ENCODE assay signal across 10 cellular contexts in the genomic region with DNA sequence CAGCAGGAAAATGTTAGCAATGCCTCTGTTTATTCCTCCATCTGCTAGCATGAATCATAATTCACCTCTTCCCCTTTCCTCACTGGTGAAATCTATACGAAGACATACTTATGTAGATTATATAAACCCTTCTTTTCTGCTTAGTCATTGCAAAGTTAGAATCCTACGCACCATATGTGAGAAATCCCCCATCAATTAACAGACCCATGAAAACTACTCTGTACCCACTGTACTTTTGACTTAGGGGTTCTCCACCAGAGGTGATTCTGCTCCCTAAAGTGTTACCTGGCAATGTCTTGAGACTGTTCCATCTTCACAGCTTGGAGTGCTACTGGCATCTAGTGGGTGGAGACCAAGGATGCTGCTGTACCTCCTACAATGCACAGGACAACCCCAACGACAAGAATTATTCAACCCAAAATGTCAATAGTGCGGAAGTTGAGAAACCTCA. TPM values are rescaled to one million over a fixed set of nuclear protein-coding genes. Genes with fewer than 3 reads are reported as not detected.
DNase-seq lines count a peak whose midpoint lies in the region; ATAC-seq, FAIRE-seq and TF ChIP-seq lines count a peak whose summit lies in the region.
"Had no signal": no experiment of that assay in that cellular context is flagged by ENCODE, and none has a peak within 500 bp of the region (broad histone marks: within the 10 kb centered on the region; RNA-seq: fewer than 3 reads in every experiment).

No MANE protein-coding gene starts in this region.

- CTCF ChIA-PET in activated CD8-positive, alpha-beta T cell treated with anti-CD3 and anti-CD28 coated beads for 36 hours (lab: Charles Lee) = no interaction called here
- CTCF ChIA-PET in activated CD8-positive, alpha-beta T cell treated with anti-CD3 and anti-CD28 coated beads, Interleukin-2, amount 10 ng/mL, durations not matched to agents 7 days and 5 days (lab: Charles Lee) = interaction anchor here (0.6 kb wide), 1 partner anchor 1174 kb away, joined by 3 read pairs; no protein-coding TSS in a partner anchor
- CTCF ChIA-PET in endothelial cell of umbilical vein (lab: Charles Lee) = interaction anchor here (1.7 to 1.8 kb wide), 3 partner anchors 10 to 708 kb away, joined by 6 to 12 read pairs (median 10); no protein-coding TSS in a partner anchor

- H3K27me3 Mint-ChIP-seq in activated CD8-positive, alpha-beta T cell treated with anti-CD3 and anti-CD28 coated beads for 36 hours = peaks cover 1% of the 10 kb centered on the region
- H3K27me3 Mint-ChIP-seq in activated CD8-positive, alpha-beta T cell treated with anti-CD3 and anti-CD28 coated beads, Interleukin-2, amount 10 ng/mL, durations not matched to agents 7 days and 5 days (ENCODE audit: low read depth) = no peaks in the 10 kb centered on the region
- H3K27me3 Mint-ChIP-seq: activated CD4-positive, alpha-beta memory T cell treated with anti-CD3 and anti-CD28 coated beads, Interleukin-2, amount 10 ng/mL, durations not matched to agents 7 days and 5 days had no signal

- no peaks in the 10 kb centered on the region for H3K4me1 Mint-ChIP-seq in activated CD8-positive, alpha-beta T cell treated with anti-CD3 and anti-CD28 coated beads for 36 hours (ENCODE audit: low read depth)
- H3K4me1 Mint-ChIP-seq in activated CD8-positive, alpha-beta T cell treated with anti-CD3 and anti-CD28 coated beads, Interleukin-2, amount 10 ng/mL, durations not matched to agents 7 days and 5 days (ENCODE audit: low read depth) = no peaks in the 10 kb centered on the region
- H3K4me1 Mint-ChIP-seq: activated CD4-positive, alpha-beta memory T cell treated with anti-CD3 and anti-CD28 coated beads, Interleukin-2, amount 10 ng/mL, durations not matched to agents 7 days and 5 days had no signal

- H3K36me3 ChIP-seq in endothelial cell of umbilical vein (ENCODE audit: control insufficient read depth in 2 of 2, extremely low read depth in 1 of 2, insufficient read depth in 2 of 2, low read length in 2 of 2) = no peaks in the 10 kb centered on the region

- dilution Hi-C loops in endothelial cell of umbilical vein (cut with MboI; ENCODE audit: extremely low pct_ligation_motif_present, low sequenced_read_pairs) = no loop called here

- H4K20me1 ChIP-seq in endothelial cell of umbilical vein (replicated peaks; ENCODE audit: control insufficient read depth, extremely low read depth, insufficient read depth, low read length) = no peaks in the 10 kb centered on the region

- intact Hi-C loops in activated CD8-positive, alpha-beta T cell treated with anti-CD3 and anti-CD28 coated beads for 36 hours (cut with micrococcal nuclease) = no loop called here
- intact Hi-C loops in endothelial cell of umbilical vein (cut with micrococcal nuclease) (no loop called here), left colon (cut with DNase I, micrococcal nuclease) (no loop called here)

- POLR2A ChIA-PET in activated CD8-positive, alpha-beta T cell treated with anti-CD3 and anti-CD28 coated beads for 36 hours (lab: Charles Lee) = no interaction called here
- POLR2A ChIA-PET in activated CD8-positive, alpha-beta T cell treated with anti-CD3 and anti-CD28 coated beads, Interleukin-2, amount 10 ng/mL, durations not matched to agents 7 days and 5 days (lab: Charles Lee) = no interaction called here
- POLR2A ChIA-PET in endothelial cell of umbilical vein (lab: Charles Lee) = no interaction called here

- no peaks in the 10 kb centered on the region for H3K9me3 ChIP-seq in endothelial cell of umbilical vein (replicated peaks; ENCODE audit: control insufficient read depth, insufficient read depth, low read length)

- no peak for TF ChIP-seq CTCF in activated CD8-positive, alpha-beta T cell treated with anti-CD3 and anti-CD28 coated beads for 36 hours (IDR thresholded peaks at IDR 0.05)
- peak in 1 of 2 donors; percentile 6 for TF ChIP-seq CTCF in endothelial cell of umbilical vein (IDR thresholded peaks at IDR 0.05; ENCODE audit: extremely low read depth in 1 of 2, insufficient read depth in 1 of 2, low read depth in 1 of 2, low read length in 2 of 2)

- no peaks in the 10 kb centered on the region for H3K4me1 ChIP-seq in endothelial cell of umbilical vein (ENCODE audit: control insufficient read depth, extremely low read depth, insufficient read depth, low read length)

- no peak overlapping the region for H3K4me3 Mint-ChIP-seq in activated CD8-positive, alpha-beta T cell treated with anti-CD3 and anti-CD28 coated beads for 36 hours
- H3K4me3 Mint-ChIP-seq in activated CD8-positive, alpha-beta T cell treated with anti-CD3 and anti-CD28 coated beads, Interleukin-2, amount 10 ng/mL, durations not matched to agents 7 days and 5 days = no peak overlapping the region
- H3K4me3 Mint-ChIP-seq: activated CD4-positive, alpha-beta memory T cell treated with anti-CD3 and anti-CD28 coated beads, Interleukin-2, amount 10 ng/mL, durations not matched to agents 7 days and 5 days had no signal

- peak; percentile 17 for ATAC-seq in activated CD8-positive, alpha-beta T cell treated with anti-CD3 and anti-CD28 coated beads for 36 hours
- no peak for ATAC-seq in activated CD8-positive, alpha-beta T cell treated with anti-CD3 and anti-CD28 coated beads, Interleukin-2, amount 10 ng/mL, durations not matched to agents 7 days and 5 days
- ATAC-seq in GM21717 (IDR thresholded peaks at IDR 0.05; ENCODE audit: unreplicated experiment) = no peak
- no peak for ATAC-seq in left colon
- ATAC-seq in HG02884 (IDR thresholded peaks at IDR 0.05; ENCODE audit: unreplicated experiment) = no peak

- FAIRE-seq in endothelial cell of umbilical vein (lab: Jason Lieb, UNC) = no peak

- no peak overlapping the region for H2AFZ ChIP-seq in endothelial cell of umbilical vein (ENCODE audit: low read depth, low read length)

- H3K4me3 ChIP-seq in endothelial cell of umbilical vein (replicated peaks in 1 of 3; ENCODE audit: insufficient read depth in 1 of 3, low read depth in 1 of 3, low read length in 3 of 3) = no peak overlapping the region

- H3K79me2 ChIP-seq in endothelial cell of umbilical vein (ENCODE audit: control insufficient read depth, insufficient read depth, low read length) = no peaks in the 10 kb centered on the region

- no peak overlapping the region for H3K4me2 ChIP-seq in endothelial cell of umbilical vein (ENCODE audit: insufficient read depth, low read length)

- peaks cover 1% of the 10 kb centered on the region for H3K9me3 Mint-ChIP-seq in activated CD8-positive, alpha-beta T cell treated with anti-CD3 and anti-CD28 coated beads for 36 hours
- H3K9me3 Mint-ChIP-seq in activated CD8-positive, alpha-beta T cell treated with anti-CD3 and anti-CD28 coated beads, Interleukin-2, amount 10 ng/mL, durations not matched to agents 7 days and 5 days (ENCODE audit: insufficient read depth) = peaks cover 9% of the 10 kb centered on the region
- H3K9me3 Mint-ChIP-seq: activated CD4-positive, alpha-beta memory T cell treated with anti-CD3 and anti-CD28 coated beads, Interleukin-2, amount 10 ng/mL, durations not matched to agents 7 days and 5 days had no signal

- H3K27ac ChIP-seq in endothelial cell of umbilical vein (ENCODE audit: insufficient read depth, low read depth, low read length) = no peak overlapping the region

- BruUV-seq in endothelial cell of umbilical vein (replicated peaks; lab: Mats Ljungman, UMichigan) = no TSS peak

- no peaks in the 10 kb centered on the region for H3K9me1 ChIP-seq in endothelial cell of umbilical vein (replicated peaks; ENCODE audit: control insufficient read depth, extremely low read depth, insufficient read depth, low read length)

- no peak for DNase-seq in activated CD8-positive, alpha-beta T cell treated with anti-CD3 and anti-CD28 coated beads for 36 hours
- DNase-seq in activated CD8-positive, alpha-beta T cell treated with anti-CD3 and anti-CD28 coated beads, Interleukin-2, amount 10 ng/mL, durations not matched to agents 7 days and 5 days = no peak
- DNase-seq in NCI-H82 treated with DMSO at 0.1 percent for 48 hours (lab: John Stamatoyannopoulos, UW; ENCODE audit: unreplicated experiment) = peak; percentile 49
- DNase-seq in endothelial cell of umbilical vein (ENCODE audit: low read depth, low spot score) = peak; percentile 28
- DNase-seq in superior temporal gyrus (ENCODE audit: extremely low spot score) = peak; percentile 59
- no peak for DNase-seq in left colon
- DNase-seq: activated CD4-positive, alpha-beta memory T cell treated with anti-CD3 and anti-CD28 coated beads, Interleukin-2, amount 10 ng/mL, durations not matched to agents 7 days and 5 days; NCI-H187 had no signal

- TF ChIP-seq POLR2A in endothelial cell of umbilical vein (IDR thresholded peaks at IDR 0.05; ENCODE audit: low read depth, low read length) = no peak

- H3K27me3 ChIP-seq in endothelial cell of umbilical vein (ENCODE audit: control insufficient read depth in 2 of 2, insufficient read depth in 2 of 2, low read length in 2 of 2) = no peaks in the 10 kb centered on the region

- no peak overlapping the region for H3K27ac Mint-ChIP-seq in activated CD8-positive, alpha-beta T cell treated with anti-CD3 and anti-CD28 coated beads for 36 hours
- no peak overlapping the region for H3K27ac Mint-ChIP-seq in activated CD8-positive, alpha-beta T cell treated with anti-CD3 and anti-CD28 coated beads, Interleukin-2, amount 10 ng/mL, durations not matched to agents 7 days and 5 days
- H3K27ac Mint-ChIP-seq: activated CD4-positive, alpha-beta memory T cell treated with anti-CD3 and anti-CD28 coated beads, Interleukin-2, amount 10 ng/mL, durations not matched to agents 7 days and 5 days had no signal

- H3K36me3 Mint-ChIP-seq in activated CD8-positive, alpha-beta T cell treated with anti-CD3 and anti-CD28 coated beads for 36 hours (ENCODE audit: low read depth) = no peaks in the 10 kb centered on the region
- H3K36me3 Mint-ChIP-seq in activated CD8-positive, alpha-beta T cell treated with anti-CD3 and anti-CD28 coated beads, Interleukin-2, amount 10 ng/mL, durations not matched to agents 7 days and 5 days (ENCODE audit: low read depth) = no peaks in the 10 kb centered on the region

- no peak overlapping the region for H3K9ac ChIP-seq in endothelial cell of umbilical vein (replicated peaks; ENCODE audit: extremely low read depth, insufficient read depth, low read length)

RNA-seq across cellular contexts. Expression of gene KCTD3, which starts 49.6 kb away (rescaled TPM):
- 1 to 10 TPM; 1.5 TPM for total RNA-seq in activated CD8-positive, alpha-beta T cell treated with anti-CD3 and anti-CD28 coated beads for 36 hours
- total RNA-seq in activated CD8-positive, alpha-beta T cell treated with anti-CD3 and anti-CD28 coated beads, Interleukin-2, amount 10 ng/mL, durations not matched to agents 7 days and 5 days = 1 to 10 TPM; 1.9 to 3.0 TPM
- total RNA-seq in endothelial cell of umbilical vein (28.3 and 31.1 TPM in 2 replicates), left colon (10 to 100 TPM; 44.8 to 46.4 TPM)
- 19.1 and 20.0 TPM in 2 replicates for polyA plus RNA-seq in endothelial cell of umbilical vein
- 23.6 and 28.3 TPM in 2 replicates for polyA plus RNA-seq in endothelial cell of umbilical vein (2011; cell fraction: cytosol; rRNA removed)
- 66.1 and 69.2 TPM in 2 replicates for polyA plus RNA-seq in endothelial cell of umbilical vein (2011; cell fraction: nucleus; rRNA removed)
- polyA plus RNA-seq in endothelial cell of umbilical vein (2012) = 16.3 and 21.5 TPM in 2 replicates
- polyA minus RNA-seq in endothelial cell of umbilical vein = 54.4 and 77.6 TPM in 2 replicates
- 51.9 TPM for polyA minus RNA-seq in endothelial cell of umbilical vein (2011; cell fraction: cytosol; rRNA and poly(A)+ RNA removed)
- 45.5 and 64.6 TPM in 2 replicates for polyA minus RNA-seq in endothelial cell of umbilical vein (2011; cell fraction: nucleus; rRNA and poly(A)+ RNA removed)

Comparison
In these comparisons a context has a peak if more than half of its experiments do, and no peak if none do; other contexts are left out.
1. DNase-seq: peak in NCI-H82 treated with DMSO at 0.1 percent for 48 hours (single experiment), endothelial cell of umbilical vein (single experiment) and superior temporal gyrus (single experiment); none in activated CD8-positive, alpha-beta T cell treated with anti-CD3 and anti-CD28 coated beads for 36 hours (single experiment), activated CD8-positive, alpha-beta T cell treated with anti-CD3 and anti-CD28 coated beads, Interleukin-2, amount 10 ng/mL, durations not matched to agents 7 days and 5 days (single experiment) and left colon (0 of 2).